Comparison of ENCODE assay signal across 8 cellular contexts in genomic region chr5:59380350-59380951, GRCh38.
DNase-seq lines count a peak whose midpoint lies in the region; ATAC-seq and TF ChIP-seq lines count a peak whose summit lies in the region.

No MANE protein-coding gene starts in this region.

- CTCF ChIA-PET in CD4-positive, alpha-beta T cell (lab: Charles Lee) = interaction anchor here (0.6 to 1.9 kb wide), 7 partner anchors 9 to 494 kb away, joined by 3 to 9 read pairs (median 4); no protein-coding TSS in a partner anchor
- CTCF ChIA-PET in T-cell (lab: Charles Lee) = interaction anchor here (0.5 to 2.7 kb wide), 25 partner anchors 8 to 494 kb away, joined by 3 to 42 read pairs (median 4); no protein-coding TSS in a partner anchor

- intact Hi-C loops in CD4-positive, alpha-beta T cell (cut with DNase I, micrococcal nuclease) = loop anchor here (1.0 to 10.0 kb wide), 5 partner anchors 192 to 508 kb away; no protein-coding TSS in a partner anchor

- peak; percentile 64 for TF ChIP-seq CTCF in CD4-positive, alpha-beta T cell (IDR thresholded peaks at IDR 0.05)
- TF ChIP-seq CTCF in fibroblast of mammary gland (conservative IDR thresholded peaks at IDR 0.05; ENCODE audit: control insufficient read depth, insufficient read depth, low read depth, low read length) = peak; percentile 51
- TF ChIP-seq CTCF in osteocyte (IDR thresholded peaks at IDR 0.05) = peak; percentile 69

- H3K4me3 ChIP-seq in fibroblast of mammary gland (ENCODE audit: control insufficient read depth, low read depth, low read length) = no peak overlapping the region

- peak; percentile 55 for ATAC-seq in CD4-positive, alpha-beta T cell (ENCODE audit: poor library complexity)
- ATAC-seq in GM18508 (IDR thresholded peaks at IDR 0.05; ENCODE audit: insufficient read depth, unreplicated experiment) = peak; percentile 98
- peak; percentile 100 for ATAC-seq in HG02870 (IDR thresholded peaks at IDR 0.05; ENCODE audit: unreplicated experiment)
- peak; percentile 50 to 56 (median 54) for ATAC-seq in T-cell (replicated peaks in 1 of 4)

- H3K27me3 ChIP-seq in CD4-positive, alpha-beta T cell (ENCODE audit: control insufficient read depth, insufficient read depth, low read length) = no peaks in the 10 kb centered on the region

- H3K4me3 Mint-ChIP-seq in CD4-positive, alpha-beta T cell = no peak overlapping the region
- no peak overlapping the region for H3K4me3 Mint-ChIP-seq in T-cell
- no peak overlapping the region for H3K4me3 Mint-ChIP-seq in osteocyte (ENCODE audit: unreplicated experiment)

- POLR2A ChIA-PET in CD4-positive, alpha-beta T cell (lab: Charles Lee) = interaction anchor here (1.0 to 1.3 kb wide), 4 partner anchors 184 to 197 kb away, joined by 3 to 4 read pairs (median 4); no protein-coding TSS in a partner anchor
- POLR2A ChIA-PET in T-cell (lab: Charles Lee) = interaction anchor here in 1 of 2 donors (0.6 kb wide), 1 partner anchor 114 kb away, joined by 4 read pairs; no protein-coding TSS in a partner anchor

- no peak overlapping the region for H3K27ac ChIP-seq in CD4-positive, alpha-beta T cell (ENCODE audit: low read depth, low read length)

- H3K27ac Mint-ChIP-seq in CD4-positive, alpha-beta T cell = no peak overlapping the region
- no peak overlapping the region for H3K27ac Mint-ChIP-seq in T-cell
- H3K27ac Mint-ChIP-seq in osteocyte (ENCODE audit: unreplicated experiment) = no peak overlapping the region

- H3K36me3 Mint-ChIP-seq in CD4-positive, alpha-beta T cell (ENCODE audit: low read depth) = no peaks in the 10 kb centered on the region
- H3K36me3 Mint-ChIP-seq in T-cell (no peaks in the 10 kb centered on the region), osteocyte (ENCODE audit: unreplicated experiment) (peaks cover 7% of the 10 kb centered on the region)

- no peaks in the 10 kb centered on the region for H3K4me1 Mint-ChIP-seq in CD4-positive, alpha-beta T cell (ENCODE audit: low read depth)
- peaks cover 0 to 4% (median 1%) of the 10 kb centered on the region in 3 donors for H3K4me1 Mint-ChIP-seq in T-cell
- peaks cover 5% of the 10 kb centered on the region for H3K4me1 Mint-ChIP-seq in osteocyte (ENCODE audit: unreplicated experiment)

- H3K9me3 ChIP-seq in CD4-positive, alpha-beta T cell (ENCODE audit: control insufficient read depth, low read length) = no peaks in the 10 kb centered on the region

- no peaks in the 10 kb centered on the region for H3K9me3 Mint-ChIP-seq in CD4-positive, alpha-beta T cell
- H3K9me3 Mint-ChIP-seq in T-cell (no peaks in the 10 kb centered on the region), osteocyte (ENCODE audit: unreplicated experiment) (peaks cover 15% of the 10 kb centered on the region)

- H3K27me3 Mint-ChIP-seq in CD4-positive, alpha-beta T cell = no peaks in the 10 kb centered on the region
- H3K27me3 Mint-ChIP-seq in T-cell (no peaks in the 10 kb centered on the region), osteocyte (ENCODE audit: unreplicated experiment) (peaks cover 2% of the 10 kb centered on the region)

- DNase-seq in CD4-positive, alpha-beta T cell = no peak
- DNase-seq in NCI-H1417 treated with DMSO at 0.1 percent for 48 hours (lab: John Stamatoyannopoulos, UW) = peak; percentile 11
- DNase-seq in T-cell = peak in 1 of 34 experiments; percentile 2
- DNase-seq in fibroblast of mammary gland (ENCODE audit: low read depth) = peak; percentile 89
- DNase-seq in osteocyte (ENCODE audit: extremely low spot score, unreplicated experiment) = no peak
- DNase-seq in COLO668 (lab: John Stamatoyannopoulos, UW; ENCODE audit: unreplicated experiment) = no peak

Comparison
In these comparisons a context has a peak if more than half of its experiments do, and no peak if none do; other contexts are left out.
1. DNase-seq: peak in NCI-H1417 treated with DMSO at 0.1 percent for 48 hours (single experiment) and fibroblast of mammary gland (single experiment); none in CD4-positive, alpha-beta T cell (0 of 10), osteocyte (single experiment) and COLO668 (single experiment).
2. Peak in every context shown above with its lines, with median percentiles within 50 percentile points of each other: ATAC-seq and CTCF ChIP-seq.